ENCODE assay signal across 9 cellular contexts in genomic region chr22:31179345-31179744, GRCh38. TPM values are rescaled to one million over a fixed set of nuclear protein-coding genes. Genes with fewer than 3 reads are reported as not detected.
DNase-seq lines count a peak whose midpoint lies in the region; ATAC-seq and TF ChIP-seq lines count a peak whose summit lies in the region.
"Had no signal": no experiment of that assay in that cellular context is flagged by ENCODE, and none has a peak within 500 bp of the region (broad histone marks: within the 10 kb centered on the region; RNA-seq: fewer than 3 reads in every experiment).

No MANE protein-coding gene starts in this region.

- no peak overlapping the region for H2AFZ ChIP-seq in HCT116 (ENCODE audit: low read depth, low read length, poor library complexity, severe bottlenecking)

- no peaks in the 10 kb centered on the region for H3K27me3 ChIP-seq in HCT116 (ENCODE audit: insufficient read depth, low read length)
- no peaks in the 10 kb centered on the region for H3K27me3 ChIP-seq in sigmoid colon

- H3K4me1 ChIP-seq in HCT116 (ENCODE audit: control insufficient read depth in 1 of 2, insufficient read depth in 2 of 2, low read length in 2 of 2) (peaks cover 22 to 32% of the 10 kb centered on the region in 2 experiments), sigmoid colon (peaks cover 0 to 35% (median 21%) of the 10 kb centered on the region in 4 donors)

- intact Hi-C loops in HCT116 (cut with micrococcal nuclease) (no loop called here), sigmoid colon (cut with DNase I) (no loop called here)

- peaks cover 18% of the 10 kb centered on the region; the same call in 1 of the 2 replicates for H3K79me2 ChIP-seq in HCT116 (ENCODE audit: insufficient read depth, low read length)

- POLR2A ChIA-PET in HCT116 (lab: Charles Lee) = no interaction called here

- CTCF ChIA-PET in HCT116 (lab: Charles Lee) = no interaction called here

- H3K27ac ChIP-seq in HCT116 (ENCODE audit: low read depth, low read length) = no peak overlapping the region
- H3K27ac ChIP-seq in sigmoid colon = no peak overlapping the region

- TF ChIP-seq CTCF in HCT116 (IDR thresholded peaks at IDR 0.05 in 2 of 3, conservative IDR thresholded peaks at IDR 0.05 in 1 of 3; ENCODE audit: borderline replicate concordance in 1 of 3, insufficient read depth in 1 of 3, low read depth in 2 of 3, low read length in 2 of 3) (no peak), sigmoid colon (IDR thresholded peaks at IDR 0.05) (no peak)

- TF ChIP-seq RAD21 in HCT116 (IDR thresholded peaks at IDR 0.05; ENCODE audit: low read depth) = no peak

- H3K9me2 ChIP-seq in HCT116 (ENCODE audit: insufficient read depth) = no peaks in the 10 kb centered on the region

- H3K4me3 Mint-ChIP-seq in T-helper 17 cell = no peak overlapping the region

- 11 to 67% methylated on average over 1 of the region's 1 CpG for WGBS in sigmoid colon, 2 donors

- no peak overlapping the region for H3K4me3 ChIP-seq in HCT116 (replicated peaks in 1 of 2; ENCODE audit: low read depth in 1 of 2, low read length in 2 of 2)
- H3K4me3 ChIP-seq in sigmoid colon = no peak overlapping the region

- peaks cover 2% of the 10 kb centered on the region for H3K4me1 Mint-ChIP-seq in T-helper 17 cell

- H3K36me3 Mint-ChIP-seq in T-helper 17 cell (ENCODE audit: low read depth) = no peaks in the 10 kb centered on the region

- H3K36me3 ChIP-seq in HCT116 (ENCODE audit: control insufficient read depth in 1 of 2, insufficient read depth in 2 of 2, low read length in 2 of 2) = no peaks in the 10 kb centered on the region
- H3K36me3 ChIP-seq in sigmoid colon = peaks cover 0 to 18% (median 2%) of the 10 kb centered on the region in 4 donors

- RAD21 ChIA-PET in HCT116 (lab: Charles Lee; ENCODE audit: low non-redundant PET in 1 of 2, low total read pairs in 2 of 2, uncharacterized antibody in 2 of 2, unreplicated experiment in 2 of 2) = no interaction called here

- peak; percentile 43 for DNase-seq in A172 (ENCODE audit: low spot score)
- no peak for DNase-seq in HCT116 (ENCODE audit: low read depth, low spot score)
- DNase-seq in T-helper 17 cell = no peak
- peak; percentile 92 for DNase-seq in kidney tubule cell (ENCODE audit: low spot score)
- no peak for DNase-seq in sigmoid colon
- DNase-seq in NOMO-1 treated with dmso at 0.1 percent for 144 hours (lab: John Stamatoyannopoulos, UW; ENCODE audit: unreplicated experiment) = no peak

- TF ChIP-seq POLR2A in HCT116 (IDR thresholded peaks at IDR 0.05; ENCODE audit: borderline replicate concordance, extremely low read depth, insufficient read depth, insufficient read length) (no peak), sigmoid colon (IDR thresholded peaks at IDR 0.05) (no peak)

- TF ChIP-seq EP300 in sigmoid colon (IDR thresholded peaks at IDR 0.05) = no peak

- H3K27me3 Mint-ChIP-seq in T-helper 17 cell = no peaks in the 10 kb centered on the region

- H4K20me1 ChIP-seq in HCT116 (ENCODE audit: insufficient read depth) = no peaks in the 10 kb centered on the region

- peak overlapping the region; percentile 9 for H3K27ac Mint-ChIP-seq in T-helper 17 cell
- H3K27ac Mint-ChIP-seq: activated naive CD4-positive, alpha-beta T cell treated with anti-CD3 and anti-CD28 coated beads, Interleukin-2, amount 50 U/mL, for 72 hours had no signal

- no peak overlapping the region for H3K9ac ChIP-seq in HCT116 (ENCODE audit: low read length)

- H3K9me3 ChIP-seq in HCT116 (ENCODE audit: control insufficient read depth in 1 of 2, insufficient read depth in 1 of 2, low read depth in 1 of 2, low read length in 2 of 2) (no peaks in the 10 kb centered on the region), T-helper 17 cell (ENCODE audit: control insufficient read depth, low read length, poor library complexity, severe bottlenecking) (no peaks in the 10 kb centered on the region), sigmoid colon (no peaks in the 10 kb centered on the region)

- no TSS peak for BruUV-seq in HCT116 (replicated peaks; lab: Mats Ljungman, UMichigan)

- H3K4me2 ChIP-seq in HCT116 (ENCODE audit: low read length) = peak overlapping the region; percentile 48

- no peak; the same call in 1 of the 2 replicates for ATAC-seq in HCT116
- ATAC-seq in T-helper 17 cell = no peak
- ATAC-seq in HG02885 (IDR thresholded peaks at IDR 0.05; ENCODE audit: poor library complexity, unreplicated experiment) = no peak
- ATAC-seq in GM19351 (IDR thresholded peaks at IDR 0.05; ENCODE audit: unreplicated experiment) = no peak

TF ChIP-seq in HCT116, 20 proteins besides CTCF, POLR2A, EP300 and RAD21:
- TF ChIP-seq MAX (IDR thresholded peaks at IDR 0.05) (peak; percentile 29; the same call in 1 of the 2 replicates), CEBPB (IDR thresholded peaks at IDR 0.05; ENCODE audit: low read depth) (no peak), ZBTB33 (IDR thresholded peaks at IDR 0.05; ENCODE audit: extremely low read depth, insufficient replicate concordance, low read length) (no peak), EZH2 (IDR thresholded peaks at IDR 0.05) (no peak), ZFX (IDR thresholded peaks at IDR 0.05) (peak; percentile 17; the same call in 1 of the 2 replicates)

RNA-seq across cellular contexts. Expression of gene RNF185, which starts 19.4 kb away (rescaled TPM):
- 14.3 and 15.5 TPM in 2 replicates for total RNA-seq in A172 (2014; rRNA removed; shearing (Covaris generic))
- total RNA-seq in HCT116 (2021; ENCODE audit: unreplicated experiment) (17.1 TPM), T-helper 17 cell (10 to 100 TPM; 10.5 to 11.2 TPM), sigmoid colon (10 to 100 TPM; 30.1 to 33.5 (median 31.6) TPM)
- polyA plus RNA-seq in HCT116 (2012) = 12.2 and 13.3 TPM in 2 replicates
- polyA plus RNA-seq in sigmoid colon = 10 to 100 TPM; 23.4 to 44.9 (median 43.2) TPM

RNA-seq across cellular contexts. Expression of gene LIMK2, which starts 32.8 kb away (rescaled TPM):
- 23.5 and 25.2 TPM in 2 replicates for total RNA-seq in A172 (2014; rRNA removed; shearing (Covaris generic))
- total RNA-seq in HCT116 (2021; ENCODE audit: unreplicated experiment) (21.9 TPM), T-helper 17 cell (10 to 100 TPM; 20.7 to 25.3 TPM), sigmoid colon (10 to 100 TPM; 10.3 to 20.8 (median 14.0) TPM)
- 14.1 and 15.2 TPM in 2 replicates for polyA plus RNA-seq in HCT116 (2012)
- polyA plus RNA-seq in sigmoid colon = 10 to 100 TPM; 31.9 to 58.7 (median 39.0) TPM

RNA-seq across cellular contexts. Expression of gene PLA2G3, which starts 39.0 kb away (rescaled TPM):
- not detected in 2 replicates for total RNA-seq in A172 (2014; rRNA removed; shearing (Covaris generic))
- total RNA-seq in HCT116 (2021; ENCODE audit: unreplicated experiment) = not detected
- not detected in 2 replicates for polyA plus RNA-seq in HCT116 (2012)
- not detected for total RNA-seq in T-helper 17 cell
- total RNA-seq in sigmoid colon = not detected
- polyA plus RNA-seq in sigmoid colon = 1 to 10 TPM in 1 of 3 donors, not detected in 2; 5.2 TPM
- total RNA-seq: activated naive CD4-positive, alpha-beta T cell treated with anti-CD3 and anti-CD28 coated beads, Interleukin-2, amount 50 U/mL, for 72 hours had no signal

RNA-seq across cellular contexts. Expression of gene INPP5J, which starts 56.6 kb away (rescaled TPM):
- 0.33 and 1.3 TPM in 2 replicates for total RNA-seq in A172 (2014; rRNA removed; shearing (Covaris generic))
- total RNA-seq in HCT116 (2021; ENCODE audit: unreplicated experiment) (8.9 TPM), T-helper 17 cell (under 1 TPM in 1 of 2 donors, not detected in 1; 0.25 TPM), sigmoid colon (1 to 10 TPM; 1.1 to 2.2 (median 1.8) TPM)
- 9.9 and 10.7 TPM in 2 replicates for polyA plus RNA-seq in HCT116 (2012)
- polyA plus RNA-seq in sigmoid colon = 10 to 100 TPM; 11.4 to 15.3 (median 12.5) TPM

Comparison
In these comparisons a context has a peak if more than half of its experiments do, and no peak if none do; other contexts are left out.
1. DNase-seq: peak in A172 (single experiment) and kidney tubule cell (single experiment); none in HCT116 (single experiment), T-helper 17 cell (0 of 3), sigmoid colon (single experiment) and NOMO-1 treated with dmso at 0.1 percent for 144 hours (single experiment).